ENCODE assay signal across 20 cellular contexts in the genomic region with DNA sequence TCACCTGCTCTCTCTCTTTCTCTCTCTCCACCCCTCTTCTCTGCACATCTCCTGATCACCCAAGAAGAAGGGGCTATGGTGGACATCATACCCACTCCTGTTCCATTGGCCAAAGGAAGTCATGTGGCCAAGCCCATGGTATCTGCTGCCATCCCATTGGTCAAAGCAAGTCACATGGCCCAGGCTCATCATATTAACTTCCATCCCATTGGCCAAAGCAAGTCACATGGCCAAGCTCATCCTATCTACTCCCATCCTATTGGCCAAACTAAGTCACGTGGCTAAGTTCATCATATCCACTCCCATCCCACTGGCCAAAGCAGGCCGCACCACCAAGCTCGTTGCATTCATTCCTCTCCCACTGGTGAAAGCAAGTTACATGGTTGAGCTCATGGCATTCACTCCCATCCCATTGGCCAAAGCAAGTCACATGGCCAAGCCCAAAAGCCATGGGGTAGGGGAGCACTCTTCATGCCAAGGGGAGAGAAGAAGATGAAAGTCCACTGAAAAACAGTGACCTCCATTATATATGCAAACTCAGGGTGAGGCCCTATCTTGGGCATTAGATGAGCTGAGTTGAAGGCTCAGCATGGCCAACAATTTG. TPM values are rescaled to one million over a fixed set of nuclear protein-coding genes. Genes with fewer than 3 reads are reported as not detected.
"Had no signal": no experiment of that assay in that cellular context is flagged by ENCODE, and none has a peak within 500 bp of the region (broad histone marks: within the 10 kb centered on the region; RNA-seq: fewer than 3 reads in every experiment).

No MANE protein-coding gene starts in this region.

- H3K4me1 Mint-ChIP-seq: activated CD8-positive, alpha-beta memory T cell treated with anti-CD3 and anti-CD28 coated beads, Interleukin-2, amount 10 ng/mL, durations not matched to agents 7 days and 5 days; stimulated activated memory B cell treated with anti-CD40 and anti-IgM and Interleukin-4, amounts not matched to agents 10 μg/mL and 1 μg/mL and 100 μg/mL, for 72 hours had no signal

- FAIRE-seq: keratinocyte had no signal

- H3K27me3 Mint-ChIP-seq: activated CD8-positive, alpha-beta memory T cell treated with anti-CD3 and anti-CD28 coated beads, Interleukin-2, amount 10 ng/mL, durations not matched to agents 7 days and 5 days; natural killer cell treated with Interleukin-12 subunit alpha and Interleukin-12 subunit beta and Interleukin-15 and Interleukin-18, amount 100 ng/mL, for 72 hours had no signal

- H3K27me3 ChIP-seq: neutrophil, sigmoid colon, upper lobe of left lung had no signal

- ATAC-seq: activated CD8-positive, alpha-beta memory T cell treated with anti-CD3 and anti-CD28 coated beads, Interleukin-2, amount 10 ng/mL, durations not matched to agents 7 days and 5 days; foreskin keratinocyte; left lobe of liver; natural killer cell treated with Interleukin-12 subunit alpha and Interleukin-12 subunit beta and Interleukin-15 and Interleukin-18, amount 100 ng/mL, for 72 hours; stimulated activated memory B cell treated with anti-CD40 and anti-IgM and Interleukin-4, amounts not matched to agents 10 μg/mL and 1 μg/mL and 100 μg/mL, for 72 hours had no signal

- H3K4me1 ChIP-seq: foreskin keratinocyte, parathyroid adenoma, sigmoid colon, upper lobe of left lung had no signal

- H2AFZ ChIP-seq: parathyroid adenoma had no signal

- H3K36me3 ChIP-seq: sigmoid colon, thoracic aorta, upper lobe of left lung had no signal

- H3K4me3 Mint-ChIP-seq: activated CD8-positive, alpha-beta memory T cell treated with anti-CD3 and anti-CD28 coated beads, Interleukin-2, amount 10 ng/mL, durations not matched to agents 7 days and 5 days; activated naive CD8-positive, alpha-beta T cell treated with anti-CD3 and anti-CD28 coated beads, Interleukin-2, amount 10 ng/mL, durations not matched to agents 7 days and 5 days; mesothelial cell of epicardium; natural killer cell treated with Interleukin-12 subunit alpha and Interleukin-12 subunit beta and Interleukin-15 and Interleukin-18, amount 100 ng/mL, for 72 hours; stimulated activated memory B cell treated with anti-CD40 and anti-IgM and Interleukin-4, amounts not matched to agents 10 μg/mL and 1 μg/mL and 100 μg/mL, for 72 hours had no signal

- H3K36me3 Mint-ChIP-seq: activated CD8-positive, alpha-beta memory T cell treated with anti-CD3 and anti-CD28 coated beads, Interleukin-2, amount 10 ng/mL, durations not matched to agents 7 days and 5 days; natural killer cell treated with Interleukin-12 subunit alpha and Interleukin-12 subunit beta and Interleukin-15 and Interleukin-18, amount 100 ng/mL, for 72 hours had no signal

- H3K27ac ChIP-seq: foreskin keratinocyte, neutrophil, parathyroid adenoma, sigmoid colon, thoracic aorta, upper lobe of left lung had no signal

- DNase-seq: activated CD4-positive, alpha-beta T cell treated with anti-CD3 and anti-CD28 coated beads for 1 hour; activated CD4-positive, alpha-beta T cell treated with anti-CD3 and anti-CD28 coated beads, Interleukin-2, amount 50 U/mL, for 48 hours; activated CD8-positive, alpha-beta memory T cell treated with anti-CD3 and anti-CD28 coated beads, Interleukin-2, amount 10 ng/mL, durations not matched to agents 7 days and 5 days; activated naive CD4-positive, alpha-beta T cell; activated naive CD8-positive, alpha-beta T cell treated with anti-CD3 and anti-CD28 coated beads, Interleukin-2, amount 10 ng/mL, durations not matched to agents 7 days and 5 days; amygdala; foreskin keratinocyte; sigmoid colon; stimulated activated CD4-positive, alpha-beta T cell treated with anti-CD3 and anti-CD28 coated beads, Interleukin-4, amount 100 ng/mL, for 4 hours; T1000; upper lobe of left lung had no signal

- H3K9me3 ChIP-seq: neutrophil, sigmoid colon, thoracic aorta, upper lobe of left lung had no signal

- H3K9ac ChIP-seq: parathyroid adenoma had no signal

- H3K79me2 ChIP-seq: parathyroid adenoma had no signal

- H3K4me3 ChIP-seq: lung, sigmoid colon, thoracic aorta, upper lobe of left lung had no signal

- H3K27ac Mint-ChIP-seq: activated CD8-positive, alpha-beta memory T cell treated with anti-CD3 and anti-CD28 coated beads, Interleukin-2, amount 10 ng/mL, durations not matched to agents 7 days and 5 days; activated naive CD8-positive, alpha-beta T cell treated with anti-CD3 and anti-CD28 coated beads, Interleukin-2, amount 10 ng/mL, durations not matched to agents 7 days and 5 days; natural killer cell treated with Interleukin-12 subunit alpha and Interleukin-12 subunit beta and Interleukin-15 and Interleukin-18, amount 100 ng/mL, for 72 hours; stimulated activated memory B cell treated with anti-CD40 and anti-IgM and Interleukin-4, amounts not matched to agents 10 μg/mL and 1 μg/mL and 100 μg/mL, for 72 hours had no signal

RNA-seq across cellular contexts. Expression of gene SNX20, which starts 29.2 kb away (rescaled TPM):
- total RNA-seq: foreskin keratinocyte, mesothelial cell of epicardium had no signal
- polyA plus RNA-seq: foreskin keratinocyte, keratinocyte had no signal
